Comparison of ENCODE assay signal across 10 cellular contexts in the genomic region with DNA sequence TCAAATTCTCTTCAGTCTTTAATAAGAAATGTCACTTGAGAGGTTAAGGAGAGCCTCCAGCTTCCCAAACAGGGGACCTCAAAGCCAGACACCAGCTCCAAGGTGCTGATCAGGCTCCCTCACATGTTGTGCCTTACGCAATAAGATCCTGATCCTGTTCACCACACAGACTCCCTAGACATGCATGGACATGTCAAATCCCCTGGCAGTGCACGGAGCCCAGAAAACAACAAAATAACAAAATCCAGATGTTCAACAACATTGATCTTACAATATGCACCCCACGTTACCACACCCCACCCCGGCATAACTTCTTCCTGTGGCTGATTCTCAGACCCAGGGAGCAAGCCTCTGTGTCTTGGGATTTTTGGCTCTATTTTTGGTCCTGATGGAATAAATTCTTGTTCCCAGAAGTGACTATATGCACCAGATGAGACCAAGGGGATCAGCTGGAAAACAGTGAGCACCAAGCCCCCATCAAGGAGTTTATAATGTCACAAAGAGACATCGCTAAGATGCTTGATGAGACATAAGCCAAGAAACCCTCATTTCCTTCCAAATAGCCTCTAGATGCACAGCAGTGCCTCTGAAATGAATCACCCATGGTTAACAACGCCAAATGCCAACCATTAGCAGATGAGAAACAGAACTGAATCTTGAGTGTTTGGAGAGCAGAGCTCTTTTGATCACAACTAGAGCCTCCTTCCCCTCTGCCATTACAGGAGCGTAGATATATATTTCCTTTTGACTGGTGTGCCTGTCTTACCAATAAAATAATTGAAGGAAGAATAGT.
DNase-seq lines count a peak whose midpoint lies in the region; ATAC-seq and TF ChIP-seq lines count a peak whose summit lies in the region.
"Had no signal": no experiment of that assay in that cellular context is flagged by ENCODE, and none has a peak within 500 bp of the region (broad histone marks: within the 10 kb centered on the region; RNA-seq: fewer than 3 reads in every experiment).

No MANE protein-coding gene starts in this region.

- no peak for TF ChIP-seq CTCF in HEK293 (tag by site-specific recombination; IDR thresholded peaks at IDR 0.05)
- no peak for TF ChIP-seq CTCF in gastroesophageal sphincter (IDR thresholded peaks at IDR 0.05)

- H3K4me3 ChIP-seq in HEK293 (ENCODE audit: low read depth, low read length), result no peak overlapping the region
- no peak overlapping the region for H3K4me3 ChIP-seq in gastroesophageal sphincter
- H3K4me3 ChIP-seq: cardiac muscle cell had no signal

- peaks cover 46% of the 10 kb centered on the region for H3K36me3 Mint-ChIP-seq in activated CD8-positive, alpha-beta T cell treated with anti-CD3 and anti-CD28 coated beads, Interleukin-2, amount 10 ng/mL, durations not matched to agents 7 days and 5 days (ENCODE audit: low read depth)

- peaks cover 55% of the 10 kb centered on the region for H3K4me1 Mint-ChIP-seq in activated CD8-positive, alpha-beta T cell treated with anti-CD3 and anti-CD28 coated beads, Interleukin-2, amount 10 ng/mL, durations not matched to agents 7 days and 5 days (ENCODE audit: low read depth)

- H3K27ac ChIP-seq in HEK293 (ENCODE audit: extremely low read depth, low read depth, low read length) (no peak overlapping the region), gastroesophageal sphincter (no peak overlapping the region)
- H3K27ac ChIP-seq: cardiac muscle cell had no signal

- peaks cover 11% of the 10 kb centered on the region for H3K9me3 Mint-ChIP-seq in activated CD8-positive, alpha-beta T cell treated with anti-CD3 and anti-CD28 coated beads, Interleukin-2, amount 10 ng/mL, durations not matched to agents 7 days and 5 days (ENCODE audit: insufficient read depth)

- H3K4me1 ChIP-seq in HEK293 (ENCODE audit: control insufficient read depth, insufficient read depth, low read length) (no peaks in the 10 kb centered on the region; the same call in none of the 2 replicates), gastroesophageal sphincter (peaks cover under 1 to 51% (median 2%) of the 10 kb centered on the region in 3 donors)

- H3K27ac Mint-ChIP-seq in activated CD8-positive, alpha-beta T cell treated with anti-CD3 and anti-CD28 coated beads, Interleukin-2, amount 10 ng/mL, durations not matched to agents 7 days and 5 days, result peak overlapping the region; percentile 68

- POLR2A ChIA-PET in HEK293 (lab: Yijun Ruan, JAX), result no interaction called here
- POLR2A ChIA-PET in activated CD8-positive, alpha-beta T cell treated with anti-CD3 and anti-CD28 coated beads, Interleukin-2, amount 10 ng/mL, durations not matched to agents 7 days and 5 days (lab: Charles Lee), result interaction anchor here (0.7 to 1.6 kb wide), 2 partner anchors 34 to 41 kb away, joined by 3 to 4 read pairs; no protein-coding TSS in a partner anchor

- no peak for TF ChIP-seq EP300 in gastroesophageal sphincter (IDR thresholded peaks at IDR 0.05)

- no peaks in the 10 kb centered on the region for H3K27me3 ChIP-seq in gastroesophageal sphincter
- H3K27me3 ChIP-seq: cardiac muscle cell had no signal

- DNase-seq in AG20443 (ENCODE audit: low spot score), result peak; percentile 78
- DNase-seq in activated CD8-positive, alpha-beta T cell treated with anti-CD3 and anti-CD28 coated beads, Interleukin-2, amount 10 ng/mL, durations not matched to agents 7 days and 5 days, result peak; percentile 34
- DNase-seq in stimulated activated CD4-positive, alpha-beta T cell treated with anti-CD3 and anti-CD28 coated beads, Interleukin-12 subunit alpha, Interleukin-12 subunit beta, amount 100 ng/mL, for 4 hours, result no peak
- no peak for DNase-seq in HuH-7.5 (ENCODE audit: low spot score)
- DNase-seq: SHP77 had no signal

- no peaks in the 10 kb centered on the region for H3K27me3 Mint-ChIP-seq in activated CD8-positive, alpha-beta T cell treated with anti-CD3 and anti-CD28 coated beads, Interleukin-2, amount 10 ng/mL, durations not matched to agents 7 days and 5 days (ENCODE audit: low read depth)

- no peaks in the 10 kb centered on the region for H3K9me3 ChIP-seq in HEK293 (ENCODE audit: control insufficient read depth, insufficient read depth, low read depth, low read length)
- H3K9me3 ChIP-seq in gastroesophageal sphincter, result no peaks in the 10 kb centered on the region

- ATAC-seq in activated CD8-positive, alpha-beta T cell treated with anti-CD3 and anti-CD28 coated beads, Interleukin-2, amount 10 ng/mL, durations not matched to agents 7 days and 5 days, result peak; percentile 49
- ATAC-seq in gastroesophageal sphincter (peak; percentile 48), GM18909 (IDR thresholded peaks at IDR 0.05; ENCODE audit: poor library complexity, unreplicated experiment) (no peak), GM19467 (IDR thresholded peaks at IDR 0.05; ENCODE audit: unreplicated experiment) (no peak)

- CTCF ChIA-PET in HEK293 (lab: Yijun Ruan, JAX), result no interaction called here
- CTCF ChIA-PET in activated CD8-positive, alpha-beta T cell treated with anti-CD3 and anti-CD28 coated beads, Interleukin-2, amount 10 ng/mL, durations not matched to agents 7 days and 5 days (lab: Charles Lee), result interaction anchor here (0.8 to 1.9 kb wide), 8 partner anchors 10 to 71 kb away, joined by 3 to 7 read pairs (median 4); no protein-coding TSS in a partner anchor

- no peak for TF ChIP-seq POLR2A in gastroesophageal sphincter (IDR thresholded peaks at IDR 0.05)

- no peak overlapping the region for H3K4me3 Mint-ChIP-seq in activated CD8-positive, alpha-beta T cell treated with anti-CD3 and anti-CD28 coated beads, Interleukin-2, amount 10 ng/mL, durations not matched to agents 7 days and 5 days

- H3K36me3 ChIP-seq in HEK293 (ENCODE audit: control insufficient read depth in 2 of 2, insufficient read depth in 1 of 2, low read length in 2 of 2) (no peaks in the 10 kb centered on the region), gastroesophageal sphincter (peaks cover 0 to 9% of the 10 kb centered on the region in 2 donors)
- H3K36me3 ChIP-seq: cardiac muscle cell had no signal

- 67 to 69% methylated on average over 3 to 5 of the region's 7 CpGs for WGBS in gastroesophageal sphincter (ENCODE audit: low coverage in 1 of 2), 2 donors

TF ChIP-seq in HEK293, 187 proteins besides CTCF, POLR2A, EP300 and RAD21:
- no peak for TF ChIP-seq ZNF549 (tag by site-specific recombination; IDR thresholded peaks at IDR 0.05)
- no peak for TF ChIP-seq SP3 (tag by site-specific recombination; IDR thresholded peaks at IDR 0.05)
- TF ChIP-seq ZBTB17 (tag by site-specific recombination; IDR thresholded peaks at IDR 0.05), result peak; percentile 57
- TF ChIP-seq BCL11A (tag by site-specific recombination; IDR thresholded peaks at IDR 0.05; ENCODE audit: low read depth), result no peak
- no peak for TF ChIP-seq ZNF175 (tag by site-specific recombination; IDR thresholded peaks at IDR 0.05)
- TF ChIP-seq ZBTB48 (tag by site-specific recombination; IDR thresholded peaks at IDR 0.05), result peak; percentile 65

Comparison
In these comparisons a context has a peak if more than half of its experiments do, and no peak if none do; other contexts are left out.
1. DNase-seq: peak in AG20443 (single experiment) and activated CD8-positive, alpha-beta T cell treated with anti-CD3 and anti-CD28 coated beads, Interleukin-2, amount 10 ng/mL, durations not matched to agents 7 days and 5 days (single experiment); none in stimulated activated CD4-positive, alpha-beta T cell treated with anti-CD3 and anti-CD28 coated beads, Interleukin-12 subunit alpha, Interleukin-12 subunit beta, amount 100 ng/mL, for 4 hours (single experiment) and HuH-7.5 (single experiment).
2. ATAC-seq: peak in activated CD8-positive, alpha-beta T cell treated with anti-CD3 and anti-CD28 coated beads, Interleukin-2, amount 10 ng/mL, durations not matched to agents 7 days and 5 days (single experiment) and gastroesophageal sphincter (single experiment); none in GM18909 (single experiment) and GM19467 (single experiment).